Comparison of ENCODE assay signal across 8 cellular contexts in the genomic region with DNA sequence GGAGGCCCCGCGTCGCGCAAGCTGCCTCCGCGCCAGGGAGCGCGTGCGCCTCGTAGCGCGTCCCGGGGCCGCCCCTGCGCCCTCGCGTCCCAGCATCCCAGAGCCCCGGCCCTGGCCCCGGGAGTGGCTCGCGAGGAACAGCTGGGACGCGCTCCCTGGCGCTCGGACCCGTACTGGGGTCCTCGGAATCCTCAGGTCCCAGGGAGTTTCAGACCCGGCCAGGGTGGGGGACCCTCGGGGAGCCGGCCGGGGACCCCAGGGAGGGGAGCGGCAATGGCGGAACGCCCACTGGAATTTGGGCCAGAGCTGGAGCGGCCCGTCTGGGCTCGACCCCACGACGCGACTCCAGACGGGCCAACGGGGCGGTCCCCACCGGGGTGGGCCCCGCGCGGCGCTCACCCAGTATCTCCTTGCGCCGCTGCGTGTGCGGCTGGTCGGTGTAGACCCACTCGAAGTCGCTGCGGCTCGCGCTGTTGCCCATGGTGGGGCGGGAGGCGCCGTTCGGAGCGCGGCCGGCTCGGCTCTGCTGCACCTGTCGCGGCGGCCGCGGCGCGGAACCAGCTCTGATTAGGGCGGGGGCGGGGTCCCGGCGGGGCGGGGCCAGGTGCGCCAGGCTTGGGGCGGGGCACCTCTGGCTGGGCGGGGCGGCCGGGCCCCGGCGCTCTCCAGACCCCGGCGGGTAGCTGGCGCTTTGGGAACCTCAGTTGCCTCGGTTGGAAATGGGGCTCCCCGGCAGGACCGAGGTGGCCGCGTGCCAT. TPM values are rescaled to one million over a fixed set of nuclear protein-coding genes. Genes with fewer than 3 reads are reported as not detected.
DNase-seq lines count a peak whose midpoint lies in the region; ATAC-seq and TF ChIP-seq lines count a peak whose summit lies in the region.

Gene DEGS2 (minus strand): TSS at position 539 of the 758 bp plus-strand sequence. CDS start 58 bp downstream, at position 481.

- peak within 1 kb of the TSS; percentile 53; the same call in 1 of the 2 replicates for H3K4me3 ChIP-seq in GM08714 (ENCODE audit: low read length)
- H3K4me3 ChIP-seq in HFF-Myc (replicated peaks; ENCODE audit: low read depth, low read length): 0 out of 2 replicates have a peak within 1 kb of the TSS, but pooled peaks have one; percentile 9
- H3K4me3 ChIP-seq in Panc1 (ENCODE audit: low read depth in 2 of 2, low read length in 2 of 2): peak within 1 kb of the TSS; percentile 41 to 54

- H3K27ac Mint-ChIP-seq in activated naive CD8-positive, alpha-beta T cell treated with anti-CD3 and anti-CD28 coated beads for 36 hours: no peak within 1 kb of the TSS

- in situ Hi-C loops in Panc1 (cut with HindIII; ENCODE audit: low pct_unique_long_range_greater_than_20kb, low sequenced_read_pairs): no loop called here

- TF ChIP-seq CTCF in HFF-Myc (IDR thresholded peaks at IDR 0.05; ENCODE audit: low read depth, low read length, missing control alignments) (no peak), Panc1 (IDR thresholded peaks at IDR 0.05) (no peak)

- ATAC-seq in Panc1: peak; percentile 78

- H3K27me3 Mint-ChIP-seq in activated naive CD8-positive, alpha-beta T cell treated with anti-CD3 and anti-CD28 coated beads for 36 hours: peaks cover 26% of the 10 kb centered on the region

- H3K9me3 ChIP-seq in Panc1 (ENCODE audit: control insufficient read depth, insufficient read depth, low read depth, low read length): no peaks in the 10 kb centered on the region

- peaks cover 5% of the 10 kb centered on the region for H3K9me3 Mint-ChIP-seq in activated naive CD8-positive, alpha-beta T cell treated with anti-CD3 and anti-CD28 coated beads for 36 hours

- no peaks in the 10 kb centered on the region for H3K36me3 ChIP-seq in Panc1 (ENCODE audit: control insufficient read depth, insufficient read depth, low read length)

- H3K4me1 Mint-ChIP-seq in activated naive CD8-positive, alpha-beta T cell treated with anti-CD3 and anti-CD28 coated beads for 36 hours: peaks cover 3% of the 10 kb centered on the region

- intact Hi-C loops in Panc1 (cut with micrococcal nuclease; ENCODE audit: unreplicated experiment): no loop called here

- no peaks in the 10 kb centered on the region; the same call in 1 of the 2 replicates for H3K27me3 ChIP-seq in Panc1 (ENCODE audit: control insufficient read depth, insufficient read depth, low read length)

- peak within 1 kb of the TSS; percentile 51 for H3K4me3 Mint-ChIP-seq in activated naive CD8-positive, alpha-beta T cell treated with anti-CD3 and anti-CD28 coated beads for 36 hours

- CTCF ChIA-PET in Panc1 (lab: Charles Lee): no interaction called here

- H3K36me3 Mint-ChIP-seq in activated naive CD8-positive, alpha-beta T cell treated with anti-CD3 and anti-CD28 coated beads for 36 hours: peaks cover 1% of the 10 kb centered on the region

- no TSS peak for BruUV-seq in Panc1 (replicated peaks; lab: Mats Ljungman, UMichigan)

- H3K27ac ChIP-seq in Panc1 (ENCODE audit: low read length): no peak within 1 kb of the TSS

- DNase-seq in HFF-Myc (ENCODE audit: extremely low read depth, low read depth): no peak
- no peak for DNase-seq in Panc1 (ENCODE audit: low read depth, low spot score)
- DNase-seq in activated naive CD8-positive, alpha-beta T cell treated with anti-CD3 and anti-CD28 coated beads for 36 hours: peak; percentile 61
- DNase-seq in left kidney (ENCODE audit: low read depth, low spot score): peak; percentile 73
- peak in 2 of 3 donors; percentile 22 to 53 for DNase-seq in stimulated activated CD4-positive, alpha-beta T cell treated with anti-CD3 and anti-CD28 coated beads, TNF-alpha, amount 100 ng/mL, for 1 hour (ENCODE audit: low read depth in 3 of 3, low spot score in 1 of 3)
- DNase-seq in HUDEP-2 (lab: John Stamatoyannopoulos, UW; ENCODE audit: unreplicated experiment in 76 of 76): no peak
- DNase-seq in cortex of kidney (lab: John Stamatoyannopoulos, UW): no peak

- peaks cover 8% of the 10 kb centered on the region for H3K4me1 ChIP-seq in Panc1 (ENCODE audit: control insufficient read depth, insufficient read depth, low read length)

- POLR2A ChIA-PET in Panc1 (lab: Charles Lee): no interaction called here

RNA-seq across cellular contexts. Expression of gene DEGS2, which starts in this region (rescaled TPM):
- 4.9 TPM for total RNA-seq in Panc1 (2021; ENCODE audit: unreplicated experiment)
- 10.8 TPM for polyA plus RNA-seq in Panc1 (2012; ENCODE audit: insufficient read length)
- total RNA-seq in activated naive CD8-positive, alpha-beta T cell treated with anti-CD3 and anti-CD28 coated beads for 36 hours: 1 to 10 TPM; 1.6 to 1.8 TPM

Comparison
In these comparisons a context has a peak if more than half of its experiments do, and no peak if none do; other contexts are left out.
1. DNase-seq: peak in activated naive CD8-positive, alpha-beta T cell treated with anti-CD3 and anti-CD28 coated beads for 36 hours (single experiment), left kidney (single experiment) and stimulated activated CD4-positive, alpha-beta T cell treated with anti-CD3 and anti-CD28 coated beads, TNF-alpha, amount 100 ng/mL, for 1 hour (2 of 3); none in HFF-Myc (single experiment), Panc1 (single experiment), HUDEP-2 (0 of 76) and cortex of kidney (single experiment).
2. Peak in every context shown above with its lines, with median percentiles within 50 percentile points of each other: H3K4me3 ChIP-seq.